In genomic region chr15:78049691-78050440, GRCh38 we compare ENCODE assay signal across 8 cellular contexts. TPM values are rescaled to one million over a fixed set of nuclear protein-coding genes. Genes with fewer than 3 reads are reported as not detected.
A peak's percentile ranks its signal among the peaks of the same experiment; 100 is the strongest.
DNase-seq lines count a peak whose midpoint lies in the region; ATAC-seq, FAIRE-seq and TF ChIP-seq lines count a peak whose summit lies in the region.

No MANE protein-coding gene starts in this region.

- peaks cover 96% of the 10 kb centered on the region for H3K4me1 Mint-ChIP-seq in activated CD8-positive, alpha-beta memory T cell treated with anti-CD3 and anti-CD28 coated beads, Interleukin-2, amount 10 ng/mL, durations not matched to agents 7 days and 5 days
- peaks cover 93% of the 10 kb centered on the region for H3K4me1 Mint-ChIP-seq in stimulated activated naive CD8-positive, alpha-beta T cell treated with anti-CD3 and anti-CD28 coated beads, Interleukin-15, amount 100 ng/mL, for 72 hours

- peak overlapping the region; percentile 81 for H3K4me2 ChIP-seq in BLaER1

- peaks cover 17% of the 10 kb centered on the region for H3K36me3 ChIP-seq in BLaER1

- no peak for FAIRE-seq in frontal cortex (lab: Jason Lieb, UNC)

- H3K4me3 Mint-ChIP-seq in activated CD8-positive, alpha-beta memory T cell treated with anti-CD3 and anti-CD28 coated beads, Interleukin-2, amount 10 ng/mL, durations not matched to agents 7 days and 5 days = peak overlapping the region; percentile 48
- H3K4me3 Mint-ChIP-seq in stimulated activated naive CD8-positive, alpha-beta T cell treated with anti-CD3 and anti-CD28 coated beads, Interleukin-15, amount 100 ng/mL, for 72 hours = peak overlapping the region; percentile 71 to 88

- peak overlapping the region; percentile 94 for H3K27ac Mint-ChIP-seq in activated CD8-positive, alpha-beta memory T cell treated with anti-CD3 and anti-CD28 coated beads, Interleukin-2, amount 10 ng/mL, durations not matched to agents 7 days and 5 days
- H3K27ac Mint-ChIP-seq in stimulated activated naive CD8-positive, alpha-beta T cell treated with anti-CD3 and anti-CD28 coated beads, Interleukin-15, amount 100 ng/mL, for 72 hours = peak overlapping the region; percentile 42 to 97

- no peaks in the 10 kb centered on the region for H3K27me3 Mint-ChIP-seq in activated CD8-positive, alpha-beta memory T cell treated with anti-CD3 and anti-CD28 coated beads, Interleukin-2, amount 10 ng/mL, durations not matched to agents 7 days and 5 days
- no peaks in the 10 kb centered on the region for H3K27me3 Mint-ChIP-seq in stimulated activated naive CD8-positive, alpha-beta T cell treated with anti-CD3 and anti-CD28 coated beads, Interleukin-15, amount 100 ng/mL, for 72 hours

- H3K9ac ChIP-seq in BLaER1 = peak overlapping the region; percentile 70

- DNase-seq in activated CD8-positive, alpha-beta memory T cell treated with anti-CD3 and anti-CD28 coated beads, Interleukin-2, amount 10 ng/mL, durations not matched to agents 7 days and 5 days = peak; percentile 88
- DNase-seq in iris pigment epithelial cell (ENCODE audit: low read depth) = peak; percentile 88
- peak; percentile 62 to 74 for DNase-seq in stimulated activated naive CD8-positive, alpha-beta T cell treated with anti-CD3 and anti-CD28 coated beads, Interleukin-15, amount 100 ng/mL, for 72 hours
- no peak for DNase-seq in frontal cortex (ENCODE audit: low spot score in 2 of 2)
- DNase-seq in HEK293T (ENCODE audit: extremely low spot score) = no peak

- peak overlapping the region; percentile 87 for H3K27ac ChIP-seq in BLaER1

- ATAC-seq in GM19397 (IDR thresholded peaks at IDR 0.05; ENCODE audit: unreplicated experiment) (peak; percentile 67), HG03565 (IDR thresholded peaks at IDR 0.05; ENCODE audit: unreplicated experiment) (peak; percentile 60)
- ATAC-seq in activated CD8-positive, alpha-beta memory T cell treated with anti-CD3 and anti-CD28 coated beads, Interleukin-2, amount 10 ng/mL, durations not matched to agents 7 days and 5 days = peak; percentile 77
- peak; percentile 89 for ATAC-seq in stimulated activated naive CD8-positive, alpha-beta T cell treated with anti-CD3 and anti-CD28 coated beads, Interleukin-15, amount 100 ng/mL, for 72 hours

- H3K27me3 ChIP-seq in BLaER1 = no peaks in the 10 kb centered on the region

- no peaks in the 10 kb centered on the region for H3K9me3 ChIP-seq in BLaER1

- H3K36me3 Mint-ChIP-seq in activated CD8-positive, alpha-beta memory T cell treated with anti-CD3 and anti-CD28 coated beads, Interleukin-2, amount 10 ng/mL, durations not matched to agents 7 days and 5 days = peaks cover 37% of the 10 kb centered on the region

- CTCF ChIA-PET in activated CD8-positive, alpha-beta memory T cell treated with anti-CD3 and anti-CD28 coated beads, Interleukin-2, amount 10 ng/mL, durations not matched to agents 7 days and 5 days (lab: Charles Lee) = interaction anchor here (0.7 to 9.3 kb wide), 15 partner anchors 9 to 191 kb away, joined by 3 to 154 read pairs (median 8); partner anchors contain the start of gene CIB2
- CTCF ChIA-PET in HEK293T (lab: Yijun Ruan, JAX) = no interaction called here

- no peaks in the 10 kb centered on the region for H3K9me3 Mint-ChIP-seq in activated CD8-positive, alpha-beta memory T cell treated with anti-CD3 and anti-CD28 coated beads, Interleukin-2, amount 10 ng/mL, durations not matched to agents 7 days and 5 days (ENCODE audit: low read depth)
- H3K9me3 Mint-ChIP-seq in stimulated activated naive CD8-positive, alpha-beta T cell treated with anti-CD3 and anti-CD28 coated beads, Interleukin-15, amount 100 ng/mL, for 72 hours = no peaks in the 10 kb centered on the region

- H3K4me3 ChIP-seq in BLaER1 = peak overlapping the region; percentile 32; the same call in 1 of the 2 replicates

- H3K4me1 ChIP-seq in BLaER1 = peaks cover 86% of the 10 kb centered on the region

- no peaks in the 10 kb centered on the region for H4K20me1 ChIP-seq in BLaER1

- POLR2A ChIA-PET in HEK293T (lab: Yijun Ruan, JAX) = no interaction called here

TF ChIP-seq in HEK293T, 16 proteins besides CTCF, POLR2A, EP300 and RAD21:
- TF ChIP-seq CTBP1 (IDR thresholded peaks at IDR 0.05; ENCODE audit: borderline replicate concordance) = no peak
- TF ChIP-seq NFRKB (IDR thresholded peaks at IDR 0.05) = no peak
- TF ChIP-seq BHLHE40 (IDR thresholded peaks at IDR 0.05; ENCODE audit: borderline replicate concordance) = no peak
- no peak for TF ChIP-seq PKNOX1 (IDR thresholded peaks at IDR 0.05)
- no peak for TF ChIP-seq ELF4 (IDR thresholded peaks at IDR 0.05)
- no peak for TF ChIP-seq HDGF (IDR thresholded peaks at IDR 0.05; ENCODE audit: borderline replicate concordance)
- no peak for TF ChIP-seq FOXA1 (IDR thresholded peaks at IDR 0.05)
- TF ChIP-seq FOXM1 (IDR thresholded peaks at IDR 0.05; ENCODE audit: borderline replicate concordance) = no peak
- TF ChIP-seq SP1 (IDR thresholded peaks at IDR 0.05) = no peak
- no peak for TF ChIP-seq TARDBP (IDR thresholded peaks at IDR 0.05)
- TF ChIP-seq ARNT (IDR thresholded peaks at IDR 0.05) = no peak
- no peak for TF ChIP-seq FOXK2 (IDR thresholded peaks at IDR 0.05)
- TF ChIP-seq SUZ12 (IDR thresholded peaks at IDR 0.05) = no peak
- no peak for TF ChIP-seq L3MBTL2 (conservative IDR thresholded peaks at IDR 0.05)
- no peak for TF ChIP-seq LEF1 (IDR thresholded peaks at IDR 0.05; ENCODE audit: borderline replicate concordance)
- no peak for TF ChIP-seq ZNF384 (IDR thresholded peaks at IDR 0.05)
TF ChIP-seq in HEK293T: peak in this region for 0.

RNA-seq across cellular contexts. Expression of gene TBC1D2B, which starts 27.6 kb away (rescaled TPM):
- 100 to 1,000 TPM; 118 to 135 TPM for total RNA-seq in activated CD8-positive, alpha-beta memory T cell treated with anti-CD3 and anti-CD28 coated beads, Interleukin-2, amount 10 ng/mL, durations not matched to agents 7 days and 5 days
- 10.6 TPM for total RNA-seq in frontal cortex

RNA-seq across cellular contexts. Expression of gene SH2D7, which starts 42.5 kb away (rescaled TPM):
- under 1 TPM; 0.26 to 0.28 TPM for total RNA-seq in activated CD8-positive, alpha-beta memory T cell treated with anti-CD3 and anti-CD28 coated beads, Interleukin-2, amount 10 ng/mL, durations not matched to agents 7 days and 5 days
- total RNA-seq in frontal cortex = not detected

Comparison
In these comparisons a context has a peak if more than half of its experiments do, and no peak if none do; other contexts are left out.
1. DNase-seq: peak in activated CD8-positive, alpha-beta memory T cell treated with anti-CD3 and anti-CD28 coated beads, Interleukin-2, amount 10 ng/mL, durations not matched to agents 7 days and 5 days (single experiment), iris pigment epithelial cell (single experiment) and stimulated activated naive CD8-positive, alpha-beta T cell treated with anti-CD3 and anti-CD28 coated beads, Interleukin-15, amount 100 ng/mL, for 72 hours (2 of 2); none in frontal cortex (0 of 2) and HEK293T (single experiment).
2. RNA of gene TBC1D2B, which starts 27.6 kb away (total RNA-seq): 118 to 135 TPM in activated CD8-positive, alpha-beta memory T cell treated with anti-CD3 and anti-CD28 coated beads, Interleukin-2, amount 10 ng/mL, durations not matched to agents 7 days and 5 days; 10.6 TPM in frontal cortex (single experiment); every median in the first group is over 10 times any median in the second.
3. Peak in every context shown above with its lines, with median percentiles within 50 percentile points of each other: ATAC-seq.